33 cellular contexts compared by ENCODE assay signal in genomic region chr6:56199956-56200355, GRCh38. TPM values are rescaled to one million over a fixed set of nuclear protein-coding genes. Genes with fewer than 3 reads are reported as not detected.
A peak's percentile ranks its signal among the peaks of the same experiment; 100 is the strongest.
DNase-seq lines count a peak whose midpoint lies in the region; ATAC-seq and TF ChIP-seq lines count a peak whose summit lies in the region.
"Had no signal": no experiment of that assay in that cellular context is flagged by ENCODE, and none has a peak within 500 bp of the region (broad histone marks: within the 10 kb centered on the region; RNA-seq: fewer than 3 reads in every experiment).

No MANE protein-coding gene starts in this region.

- H3K9me3 ChIP-seq in PC-3 (ENCODE audit: low read length) (no peaks in the 10 kb centered on the region), psoas muscle (peaks cover 12% of the 10 kb centered on the region)
- H3K9me3 ChIP-seq: MG63, upper lobe of right lung had no signal

- H3K4me1 ChIP-seq in PC-3 (ENCODE audit: insufficient read depth, low read length) (peaks cover 5% of the 10 kb centered on the region), psoas muscle (no peaks in the 10 kb centered on the region)
- H3K4me1 ChIP-seq: ascending aorta, Caco-2, heart right ventricle, neural progenitor cell, upper lobe of right lung had no signal

- no peak overlapping the region for H3K4me3 Mint-ChIP-seq in activated T-cell treated with anti-CD3 and anti-CD28 coated beads, Interleukin-2, amount 50 U/mL, for 4 hours
- H3K4me3 Mint-ChIP-seq: activated CD4-positive, alpha-beta T cell treated with anti-CD3 and anti-CD28 coated beads for 36 hours; activated naive CD8-positive, alpha-beta T cell treated with anti-CD3 and anti-CD28 coated beads for 36 hours; neural progenitor cell; stimulated activated naive B cell treated with anti-CD40 and anti-IgM and Interleukin-4, amounts not matched to agents 10 μg/mL and 1 μg/mL and 100 μg/mL, for 72 hours; T-helper 17 cell had no signal

- H3K9me2 ChIP-seq in PC-3 (replicated peaks; ENCODE audit: low read length): no peaks in the 10 kb centered on the region
- H3K9me2 ChIP-seq: SK-N-SH had no signal

- H3K27me3 Mint-ChIP-seq in activated T-cell treated with anti-CD3 and anti-CD28 coated beads, Interleukin-2, amount 50 U/mL, for 4 hours (ENCODE audit: low read depth): no peaks in the 10 kb centered on the region
- H3K27me3 Mint-ChIP-seq: activated CD4-positive, alpha-beta T cell treated with anti-CD3 and anti-CD28 coated beads for 36 hours; activated naive CD8-positive, alpha-beta T cell treated with anti-CD3 and anti-CD28 coated beads for 36 hours; stimulated activated naive B cell treated with anti-CD40 and anti-IgM and Interleukin-4, amounts not matched to agents 10 μg/mL and 1 μg/mL and 100 μg/mL, for 72 hours; T-helper 17 cell had no signal

- H3K27me3 ChIP-seq in PC-3 (ENCODE audit: low read length) (no peaks in the 10 kb centered on the region), psoas muscle (ENCODE audit: insufficient read depth in 3 of 3, low read length in 2 of 3) (no peaks in the 10 kb centered on the region)
- H3K27me3 ChIP-seq: ascending aorta, dorsolateral prefrontal cortex, MG63, neural progenitor cell, upper lobe of right lung had no signal

- H3K4me2 ChIP-seq in PC-3 (ENCODE audit: low read length): no peak overlapping the region
- H3K4me2 ChIP-seq: neural progenitor cell, SK-N-SH had no signal

- H3K36me3 Mint-ChIP-seq in activated T-cell treated with anti-CD3 and anti-CD28 coated beads, Interleukin-2, amount 50 U/mL, for 4 hours (ENCODE audit: insufficient read depth): no peaks in the 10 kb centered on the region
- H3K36me3 Mint-ChIP-seq: activated naive CD8-positive, alpha-beta T cell treated with anti-CD3 and anti-CD28 coated beads for 36 hours; neural progenitor cell; stimulated activated naive B cell treated with anti-CD40 and anti-IgM and Interleukin-4, amounts not matched to agents 10 μg/mL and 1 μg/mL and 100 μg/mL, for 72 hours had no signal

- ATAC-seq in PC-3: peak; percentile 59
- no peak for ATAC-seq in activated T-cell treated with anti-CD3 and anti-CD28 coated beads, Interleukin-2, amount 50 U/mL, for 4 hours
- no peak for ATAC-seq in psoas muscle
- ATAC-seq: activated CD4-positive, alpha-beta T cell treated with anti-CD3 and anti-CD28 coated beads for 36 hours; heart right ventricle; left cardiac atrium; sciatic nerve; stimulated activated naive B cell treated with anti-CD40 and anti-IgM and Interleukin-4, amounts not matched to agents 10 μg/mL and 1 μg/mL and 100 μg/mL, for 72 hours; T-helper 17 cell; upper lobe of right lung had no signal

- H3K79me2 ChIP-seq in PC-3 (ENCODE audit: low read length): no peaks in the 10 kb centered on the region

- no peaks in the 10 kb centered on the region for H3K4me1 Mint-ChIP-seq in activated T-cell treated with anti-CD3 and anti-CD28 coated beads, Interleukin-2, amount 50 U/mL, for 4 hours (ENCODE audit: low read depth)
- H3K4me1 Mint-ChIP-seq: activated CD4-positive, alpha-beta T cell treated with anti-CD3 and anti-CD28 coated beads for 36 hours; activated naive CD8-positive, alpha-beta T cell treated with anti-CD3 and anti-CD28 coated beads for 36 hours; neural progenitor cell; stimulated activated naive B cell treated with anti-CD40 and anti-IgM and Interleukin-4, amounts not matched to agents 10 μg/mL and 1 μg/mL and 100 μg/mL, for 72 hours; T-helper 17 cell had no signal

- H3K9me3 Mint-ChIP-seq in activated T-cell treated with anti-CD3 and anti-CD28 coated beads, Interleukin-2, amount 50 U/mL, for 4 hours: peaks cover 31% of the 10 kb centered on the region
- H3K9me3 Mint-ChIP-seq: neural progenitor cell had no signal

- H3K9ac ChIP-seq in PC-3 (ENCODE audit: low read length): no peak overlapping the region
- H3K9ac ChIP-seq: neural progenitor cell, SK-N-SH had no signal

- TF ChIP-seq CTCF in PC-3 (conservative IDR thresholded peaks at IDR 0.05; ENCODE audit: low read depth, low read length) (no peak), psoas muscle (IDR thresholded peaks at IDR 0.05) (no peak)

- H3F3A ChIP-seq in PC-3 (ENCODE audit: low read length, unreplicated experiment): no peaks in the 10 kb centered on the region

- POLR2A ChIA-PET in PC-3 (lab: Charles Lee; ENCODE audit: unreplicated experiment): no interaction called here

- CTCF ChIA-PET in PC-3 (lab: Charles Lee): no interaction called here

- no peak overlapping the region for H2AFZ ChIP-seq in PC-3 (ENCODE audit: low read length)
- H2AFZ ChIP-seq: neural progenitor cell had no signal

- intact Hi-C loops in PC-3 (cut with micrococcal nuclease): no loop called here
- intact Hi-C loops in psoas muscle (cut with DNase I): no loop called here

- H3K27ac ChIP-seq in PC-3 (ENCODE audit: low read length): peak overlapping the region; percentile 13; the same call in 1 of the 2 replicates
- no peak overlapping the region for H3K27ac ChIP-seq in psoas muscle
- H3K27ac ChIP-seq: dorsolateral prefrontal cortex, heart right ventricle, neural progenitor cell, upper lobe of right lung had no signal

- DNase-seq in ELR (ENCODE audit: low read depth): peak; percentile 61
- DNase-seq in PC-3: peak; percentile 64
- peak; percentile 4 for DNase-seq in fibroblast of gingiva (ENCODE audit: low read depth)
- peak; percentile 22 for DNase-seq in non-pigmented ciliary epithelial cell (ENCODE audit: low read depth)
- DNase-seq in NCI-H2107 treated with DMSO at 0.1 percent for 48 hours (lab: John Stamatoyannopoulos, UW; ENCODE audit: unreplicated experiment): no peak
- DNase-seq in activated T-cell treated with anti-CD3 and anti-CD28 coated beads, Interleukin-2, amount 50 U/mL, for 4 hours: no peak
- DNase-seq in psoas muscle: no peak
- DNase-seq in HUDEP-2 (lab: John Stamatoyannopoulos, UW; ENCODE audit: unreplicated experiment in 76 of 76): no peak
- DNase-seq: activated CD4-positive, alpha-beta T cell treated with anti-CD3 and anti-CD28 coated beads for 36 hours; activated effector memory CD4-positive, alpha-beta T cell treated with Interleukin-2 at 50 U/mL for 16 hours; activated naive CD8-positive, alpha-beta T cell treated with anti-CD3 and anti-CD28 coated beads for 36 hours; activated T-cell treated with anti-CD3 and anti-CD28 coated beads for 4 hours; C1 segment of cervical spinal cord; Caco-2; cerebellar nuclear complex; DND-41; dorsolateral prefrontal cortex; GOT3; heart right ventricle; left cardiac atrium; MG63; NCI-H1105 treated with DMSO at 0.1 percent for 48 hours; NCI-H2029; NCI-H226; NCI-H748 treated with DMSO at 0.1 percent for 48 hours; SK-N-SH; stimulated activated CD4-positive, alpha-beta T cell treated with anti-CD3 and anti-CD28 coated beads, Interleukin-15, amount 100 ng/mL, for 24 hours; stimulated activated naive B cell treated with anti-CD40 and anti-IgM and Interleukin-4, amounts not matched to agents 10 μg/mL and 1 μg/mL and 100 μg/mL, for 72 hours; T-helper 17 cell; upper lobe of right lung had no signal

- no TSS peak for BruUV-seq in PC-3 (replicated peaks; lab: Mats Ljungman, UMichigan)

- no peaks in the 10 kb centered on the region for H4K20me1 ChIP-seq in PC-3 (ENCODE audit: low read length)

- 93 to 97% (median 95%) methylated on average over 3 of the region's 3 CpGs for WGBS in psoas muscle, 3 donors

- no peaks in the 10 kb centered on the region for H3K36me3 ChIP-seq in PC-3 (ENCODE audit: low read depth, low read length)
- peaks cover 0 to 2% of the 10 kb centered on the region in 2 donors for H3K36me3 ChIP-seq in psoas muscle (ENCODE audit: insufficient read depth in 1 of 2, low read depth in 1 of 2)
- H3K36me3 ChIP-seq: ascending aorta, heart right ventricle, MG63, neural progenitor cell, upper lobe of right lung had no signal

- H3K4me3 ChIP-seq in PC-3 (ENCODE audit: low read length): no peak overlapping the region
- no peak overlapping the region for H3K4me3 ChIP-seq in psoas muscle
- H3K4me3 ChIP-seq: ascending aorta, dorsolateral prefrontal cortex, heart right ventricle, MG63, neural progenitor cell, upper lobe of right lung had no signal

RNA-seq across cellular contexts. Expression of gene COL21A1, which starts 47.4 kb away (rescaled TPM):
- total RNA-seq in PC-3 (2014; rRNA removed) (0.35 and 1.0 TPM in 2 replicates), psoas muscle (1 to 10 TPM in 2 of 4 donors, under 1 TPM in 2; 0.47 to 7.1 (median 1.0) TPM)
- not detected for total RNA-seq in activated T-cell treated with anti-CD3 and anti-CD28 coated beads, Interleukin-2, amount 50 U/mL, for 4 hours
- polyA plus RNA-seq in psoas muscle: 1 to 10 TPM in 1 of 3 donors, under 1 TPM in 2; 0.24 to 1.1 (median 0.27) TPM
- total RNA-seq: activated CD4-positive, alpha-beta T cell treated with anti-CD3 and anti-CD28 coated beads for 36 hours; activated naive CD8-positive, alpha-beta T cell treated with anti-CD3 and anti-CD28 coated beads for 36 hours; T-helper 17 cell had no signal

Comparison
In these comparisons a context has a peak if more than half of its experiments do, and no peak if none do; other contexts are left out.
1. DNase-seq: peak in ELR (single experiment), PC-3 (single experiment), fibroblast of gingiva (single experiment) and non-pigmented ciliary epithelial cell (single experiment); none in NCI-H2107 treated with DMSO at 0.1 percent for 48 hours (single experiment), activated T-cell treated with anti-CD3 and anti-CD28 coated beads, Interleukin-2, amount 50 U/mL, for 4 hours (single experiment), psoas muscle (0 of 2) and HUDEP-2 (0 of 76).